ENCODE assay signal across 7 cellular contexts in genomic region chr15:67321352-67321751, GRCh38.
"Had no signal": no experiment of that assay in that cellular context is flagged by ENCODE, and none has a peak within 500 bp of the region (broad histone marks: within the 10 kb centered on the region; RNA-seq: fewer than 3 reads in every experiment).

No MANE protein-coding gene starts in this region.

- ATAC-seq: HCT116 had no signal

- H3K4me3 ChIP-seq: GM23248, HAP-1 had no signal

- H2AFZ ChIP-seq: GM23248 had no signal

- H3K9me3 ChIP-seq: HAP-1 had no signal

- H3K36me3 ChIP-seq: HAP-1 had no signal

- H3K9ac ChIP-seq: GM23248 had no signal

- H3K27ac ChIP-seq: GM23248 had no signal

- DNase-seq: GOT3, H7, IMR-90, KBM-7 had no signal
